Comparison of ENCODE assay signal across 9 cellular contexts in genomic region chr22:39530136-39530535, GRCh38. TPM values are rescaled to one million over a fixed set of nuclear protein-coding genes. Genes with fewer than 3 reads are reported as not detected.
A peak's percentile ranks its signal among the peaks of the same experiment; 100 is the strongest.
DNase-seq lines count a peak whose midpoint lies in the region; ATAC-seq, FAIRE-seq and TF ChIP-seq lines count a peak whose summit lies in the region.
"Had no signal": no experiment of that assay in that cellular context is flagged by ENCODE, and none has a peak within 500 bp of the region (broad histone marks: within the 10 kb centered on the region; RNA-seq: fewer than 3 reads in every experiment).

No MANE protein-coding gene starts in this region.

- POLR2A ChIA-PET in activated CD4-positive, alpha-beta T cell treated with anti-CD3 and anti-CD28 coated beads, Interleukin-2, amount 10 ng/mL, durations not matched to agents 7 days and 5 days (lab: Charles Lee), result interaction anchor here (0.6 kb wide), 1 partner anchor 28 kb away, joined by 4 read pairs; the partner anchor contains the start of gene MIEF1
- POLR2A ChIA-PET in activated B cell treated with CpG ODN at 0.5 μM for 24 hours (lab: Charles Lee), result interaction anchor here (0.6 to 6.6 kb wide), 11 partner anchors 10 to 816 kb away, joined by 3 to 111 read pairs (median 4); partner anchors contain the start of genes ATF4, MIEF1, RPL3 and TAB1

- peaks cover 80% of the 10 kb centered on the region for H3K4me1 Mint-ChIP-seq in activated CD4-positive, alpha-beta T cell treated with anti-CD3 and anti-CD28 coated beads, Interleukin-2, amount 10 ng/mL, durations not matched to agents 7 days and 5 days
- peaks cover 76% of the 10 kb centered on the region for H3K4me1 Mint-ChIP-seq in activated B cell treated with CpG ODN at 0.5 μM for 24 hours

- 97% methylated on average over 8 of the region's 8 CpGs for WGBS in mesenchymal stem cell

- no peak for FAIRE-seq in RCC 7860 (lab: Jason Lieb, UNC)

- no peak overlapping the region for H2BK5ac ChIP-seq in mesenchymal stem cell (ENCODE audit: low read depth, low read length, poor library complexity, severe bottlenecking)

- no peak overlapping the region for H3K27ac Mint-ChIP-seq in activated CD4-positive, alpha-beta T cell treated with anti-CD3 and anti-CD28 coated beads, Interleukin-2, amount 10 ng/mL, durations not matched to agents 7 days and 5 days
- H3K27ac Mint-ChIP-seq in activated B cell treated with CpG ODN at 0.5 μM for 24 hours, result peak overlapping the region; percentile 85

- intact Hi-C loops in activated B cell treated with CpG ODN at 0.5 μM for 24 hours (cut with micrococcal nuclease), result loop anchor here (5.0 kb wide), 2 partner anchors 658 to 882 kb away; partner anchors contain the start of gene CBX6

- peaks cover 49% of the 10 kb centered on the region for H3K36me3 Mint-ChIP-seq in activated CD4-positive, alpha-beta T cell treated with anti-CD3 and anti-CD28 coated beads, Interleukin-2, amount 10 ng/mL, durations not matched to agents 7 days and 5 days (ENCODE audit: low read depth)
- H3K36me3 Mint-ChIP-seq in activated B cell treated with CpG ODN at 0.5 μM for 24 hours (ENCODE audit: low read depth), result peaks cover 53% of the 10 kb centered on the region

- no peak overlapping the region for H2AFZ ChIP-seq in mesenchymal stem cell (ENCODE audit: low read depth, low read length)

- H3K4ac ChIP-seq in mesenchymal stem cell (ENCODE audit: low read depth in 1 of 2, low read length in 2 of 2), result no peak overlapping the region

- TF ChIP-seq CTCF in activated B cell treated with CpG ODN at 0.5 μM for 24 hours (IDR thresholded peaks at IDR 0.05), result no peak

- H3K27ac ChIP-seq in mesenchymal stem cell (ENCODE audit: low read length, poor library complexity, severe bottlenecking) (no peak overlapping the region), stomach smooth muscle (ENCODE audit: low read length) (peak overlapping the region; percentile 24)

- H4K91ac ChIP-seq in mesenchymal stem cell (ENCODE audit: low read length), result no peak overlapping the region

- H3K9me3 ChIP-seq in mesenchymal stem cell (ENCODE audit: control insufficient read depth, low read length), result no peaks in the 10 kb centered on the region
- no peaks in the 10 kb centered on the region for H3K9me3 ChIP-seq in stomach smooth muscle (ENCODE audit: control insufficient read depth in 2 of 2, low read length in 2 of 2)

- peaks cover 17% of the 10 kb centered on the region for H3K79me1 ChIP-seq in mesenchymal stem cell (replicated peaks; ENCODE audit: low read length, poor library complexity, severe bottlenecking)

- no peak overlapping the region for H3K23ac ChIP-seq in mesenchymal stem cell (ENCODE audit: low read length in 2 of 2)

- no peaks in the 10 kb centered on the region for H3K27me3 ChIP-seq in mesenchymal stem cell (ENCODE audit: control insufficient read depth in 1 of 2, insufficient read depth in 1 of 2, low read length in 2 of 2)
- H3K27me3 ChIP-seq in stomach smooth muscle (ENCODE audit: control insufficient read depth in 1 of 2, insufficient read depth in 2 of 2, low read length in 2 of 2), result no peaks in the 10 kb centered on the region

- H2BK120ac ChIP-seq in mesenchymal stem cell (ENCODE audit: low read depth, low read length), result no peak overlapping the region

- H3K36me3 ChIP-seq in mesenchymal stem cell (ENCODE audit: control insufficient read depth in 1 of 2, insufficient read depth in 2 of 2, low read depth in 1 of 2, low read length in 2 of 2) (peaks cover 39 to 44% of the 10 kb centered on the region in 2 experiments), stomach smooth muscle (ENCODE audit: control insufficient read depth in 2 of 2, insufficient read depth in 2 of 2, low read length in 2 of 2) (peaks cover 0 to 24% of the 10 kb centered on the region in 2 donors)

- no peak overlapping the region for H2BK12ac ChIP-seq in mesenchymal stem cell (ENCODE audit: low read length in 2 of 2)

- H2BK15ac ChIP-seq in mesenchymal stem cell (ENCODE audit: low read depth, poor library complexity, severe bottlenecking), result no peak overlapping the region

- H3K27me3 Mint-ChIP-seq in activated CD4-positive, alpha-beta T cell treated with anti-CD3 and anti-CD28 coated beads, Interleukin-2, amount 10 ng/mL, durations not matched to agents 7 days and 5 days, result no peaks in the 10 kb centered on the region
- H3K27me3 Mint-ChIP-seq in activated B cell treated with CpG ODN at 0.5 μM for 24 hours, result no peaks in the 10 kb centered on the region

- peak overlapping the region; percentile 44 for H3K9ac ChIP-seq in mesenchymal stem cell (ENCODE audit: low read length)
- no peak overlapping the region for H3K9ac ChIP-seq in stomach smooth muscle (ENCODE audit: low read length in 2 of 2)

- no peak for DNase-seq in activated CD4-positive, alpha-beta T cell treated with anti-CD3 and anti-CD28 coated beads, Interleukin-2, amount 10 ng/mL, durations not matched to agents 7 days and 5 days
- no peak for DNase-seq in activated CD4-positive, alpha-beta T cell treated with anti-CD3 and anti-CD28 coated beads for 48 hours
- DNase-seq in activated B cell treated with CpG ODN at 0.5 μM for 24 hours (no peak), mesenchymal stem cell (no peak), NCI-H748 (lab: John Stamatoyannopoulos, UW; ENCODE audit: unreplicated experiment) (no peak), RCC 7860 (ENCODE audit: low spot score) (no peak)
- no peak for DNase-seq in activated naive CD4-positive, alpha-beta T cell (lab: John Stamatoyannopoulos, UW)
- DNase-seq: stimulated activated CD4-positive, alpha-beta T cell treated with anti-CD3 and anti-CD28 coated beads, Interleukin-12 subunit alpha, Interleukin-12 subunit beta, amount 100 ng/mL, for 4 hours had no signal

- H3K4me1 ChIP-seq in mesenchymal stem cell (ENCODE audit: control insufficient read depth, insufficient read depth, low read depth, low read length) (peaks cover 44% of the 10 kb centered on the region), stomach smooth muscle (ENCODE audit: control insufficient read depth, insufficient read depth, low read length) (peaks cover 61% of the 10 kb centered on the region)

- H3K9me3 Mint-ChIP-seq in activated CD4-positive, alpha-beta T cell treated with anti-CD3 and anti-CD28 coated beads, Interleukin-2, amount 10 ng/mL, durations not matched to agents 7 days and 5 days, result no peaks in the 10 kb centered on the region
- no peaks in the 10 kb centered on the region for H3K9me3 Mint-ChIP-seq in activated B cell treated with CpG ODN at 0.5 μM for 24 hours

- H2AK5ac ChIP-seq in mesenchymal stem cell (ENCODE audit: low read length, severe bottlenecking), result no peak overlapping the region

- CTCF ChIA-PET in activated CD4-positive, alpha-beta T cell treated with anti-CD3 and anti-CD28 coated beads, Interleukin-2, amount 10 ng/mL, durations not matched to agents 7 days and 5 days (lab: Charles Lee), result interaction anchor here (0.6 to 11.4 kb wide), 13 partner anchors 8 to 1376 kb away, joined by 3 to 216 read pairs (median 9); partner anchors contain the start of genes ATF4, MIEF1 and TAB1
- CTCF ChIA-PET in activated B cell treated with CpG ODN at 0.5 μM for 24 hours (lab: Charles Lee), result interaction anchor here (0.7 to 4.8 kb wide), 15 partner anchors 10 to 502 kb away, joined by 3 to 42 read pairs (median 7); partner anchors contain the start of genes ATF4 and RPL3

- no peak for ATAC-seq in activated B cell treated with CpG ODN at 0.5 μM for 24 hours (ENCODE audit: low read depth)

- no peak overlapping the region for H3K18ac ChIP-seq in mesenchymal stem cell (ENCODE audit: low read depth in 1 of 2, low read length in 2 of 2)

- no peak overlapping the region for H4K8ac ChIP-seq in mesenchymal stem cell (ENCODE audit: low read length)

- H3K4me3 ChIP-seq in mesenchymal stem cell (ENCODE audit: insufficient read depth in 1 of 2, low read depth in 1 of 2, low read length in 2 of 2) (no peak overlapping the region), stomach smooth muscle (ENCODE audit: low read length in 2 of 2) (no peak overlapping the region)

- no peak overlapping the region for H3K14ac ChIP-seq in mesenchymal stem cell (ENCODE audit: low read length in 2 of 2)

- H3K4me3 Mint-ChIP-seq in activated CD4-positive, alpha-beta T cell treated with anti-CD3 and anti-CD28 coated beads, Interleukin-2, amount 10 ng/mL, durations not matched to agents 7 days and 5 days, result peak overlapping the region; percentile 11
- peak overlapping the region; percentile 74 for H3K4me3 Mint-ChIP-seq in activated B cell treated with CpG ODN at 0.5 μM for 24 hours

- no peak overlapping the region for H3K4me2 ChIP-seq in mesenchymal stem cell (ENCODE audit: low read length, poor library complexity, severe bottlenecking)

RNA-seq across cellular contexts. Expression of gene RPS19BP1, which starts 2.4 kb away (rescaled TPM):
- total RNA-seq in activated CD4-positive, alpha-beta T cell treated with anti-CD3 and anti-CD28 coated beads, Interleukin-2, amount 10 ng/mL, durations not matched to agents 7 days and 5 days, result 10 to 100 TPM; 51.8 to 69.3 TPM
- total RNA-seq in activated B cell treated with CpG ODN at 0.5 μM for 24 hours, result 67.7 and 79.0 TPM in 2 replicates
- 59.9 TPM for polyA plus RNA-seq in mesenchymal stem cell (2013, experiment 1 of 2)
- 59.6 TPM for polyA plus RNA-seq in mesenchymal stem cell (2013, experiment 2 of 2)

RNA-seq across cellular contexts. Expression of gene ATF4, which starts 9.8 kb away (rescaled TPM):
- total RNA-seq in activated CD4-positive, alpha-beta T cell treated with anti-CD3 and anti-CD28 coated beads, Interleukin-2, amount 10 ng/mL, durations not matched to agents 7 days and 5 days, result 100 to 1,000 TPM; 372 to 437 TPM
- 363 and 368 TPM in 2 replicates for total RNA-seq in activated B cell treated with CpG ODN at 0.5 μM for 24 hours
- polyA plus RNA-seq in mesenchymal stem cell (2013, experiment 1 of 2), result 513 TPM
- 503 TPM for polyA plus RNA-seq in mesenchymal stem cell (2013, experiment 2 of 2)

RNA-seq across cellular contexts. Expression of gene MIEF1, which starts 28.0 kb away (rescaled TPM):
- 10 to 100 TPM; 34.8 to 40.0 TPM for total RNA-seq in activated CD4-positive, alpha-beta T cell treated with anti-CD3 and anti-CD28 coated beads, Interleukin-2, amount 10 ng/mL, durations not matched to agents 7 days and 5 days
- 38.2 and 41.3 TPM in 2 replicates for total RNA-seq in activated B cell treated with CpG ODN at 0.5 μM for 24 hours
- polyA plus RNA-seq in mesenchymal stem cell (2013, experiment 1 of 2), result 19.0 TPM
- polyA plus RNA-seq in mesenchymal stem cell (2013, experiment 2 of 2), result 19.9 TPM

RNA-seq across cellular contexts. Expression of gene CACNA1I, which starts 40.4 kb away (rescaled TPM):
- 1 to 10 TPM; 8.4 to 9.3 TPM for total RNA-seq in activated CD4-positive, alpha-beta T cell treated with anti-CD3 and anti-CD28 coated beads, Interleukin-2, amount 10 ng/mL, durations not matched to agents 7 days and 5 days
- not detected in 2 replicates for total RNA-seq in activated B cell treated with CpG ODN at 0.5 μM for 24 hours
- polyA plus RNA-seq in mesenchymal stem cell (2013, experiment 1 of 2), result under 0.01 TPM
- polyA plus RNA-seq in mesenchymal stem cell (2013, experiment 2 of 2), result 0.01 TPM
